In genomic region chr5:76960004-76960625, GRCh38 we compare ENCODE assay signal across 9 cellular contexts. TPM values are rescaled to one million over a fixed set of nuclear protein-coding genes. Genes with fewer than 3 reads are reported as not detected.
DNase-seq lines count a peak whose midpoint lies in the region; ATAC-seq lines count a peak whose summit lies in the region.
"Had no signal": no experiment of that assay in that cellular context is flagged by ENCODE, and none has a peak within 500 bp of the region (broad histone marks: within the 10 kb centered on the region; RNA-seq: fewer than 3 reads in every experiment).

No MANE protein-coding gene starts in this region.

- POLR2A ChIA-PET in activated CD4-positive, alpha-beta T cell treated with anti-CD3 and anti-CD28 coated beads for 36 hours (lab: Charles Lee): no interaction called here
- POLR2A ChIA-PET in activated CD4-positive, alpha-beta memory T cell treated with anti-CD3 and anti-CD28 coated beads for 36 hours (lab: Charles Lee): no interaction called here
- POLR2A ChIA-PET in T-cell (lab: Charles Lee): no interaction called here

- peak; percentile 4 for DNase-seq in activated CD4-positive, alpha-beta T cell treated with anti-CD3 and anti-CD28 coated beads for 36 hours
- no peak for DNase-seq in activated CD4-positive, alpha-beta T cell treated with anti-CD3 and anti-CD28 coated beads, Interleukin-2, amount 50 U/mL, for 4 hours
- peak; percentile 19 for DNase-seq in activated CD4-positive, alpha-beta memory T cell treated with anti-CD3 and anti-CD28 coated beads for 36 hours
- DNase-seq in stimulated activated effector memory CD8-positive, alpha-beta T cell treated with anti-CD3 and anti-CD28 coated beads, Interleukin-12 subunit alpha, Interleukin-12 subunit beta, amount 100 ng/mL, for 72 hours (ENCODE audit: low spot score in 2 of 2): no peak
- DNase-seq in NCI-H1105 (lab: John Stamatoyannopoulos, UW) (no peak), NCI-H1436 (lab: John Stamatoyannopoulos, UW) (no peak), T-cell (no peak)
- DNase-seq: SHP77 had no signal

- peaks cover 12% of the 10 kb centered on the region for H3K27me3 Mint-ChIP-seq in activated CD4-positive, alpha-beta T cell treated with anti-CD3 and anti-CD28 coated beads for 36 hours
- peaks cover 9% of the 10 kb centered on the region for H3K27me3 Mint-ChIP-seq in activated CD4-positive, alpha-beta memory T cell treated with anti-CD3 and anti-CD28 coated beads for 36 hours
- H3K27me3 Mint-ChIP-seq in T-cell: peaks cover 5 to 15% of the 10 kb centered on the region in 2 donors

- CTCF ChIA-PET in activated CD4-positive, alpha-beta T cell treated with anti-CD3 and anti-CD28 coated beads for 36 hours (lab: Charles Lee): no interaction called here
- CTCF ChIA-PET in activated CD4-positive, alpha-beta memory T cell treated with anti-CD3 and anti-CD28 coated beads for 36 hours (lab: Charles Lee): no interaction called here
- CTCF ChIA-PET in T-cell (lab: Charles Lee): no interaction called here

- H3K4me1 Mint-ChIP-seq in activated CD4-positive, alpha-beta T cell treated with anti-CD3 and anti-CD28 coated beads for 36 hours: peaks cover 13% of the 10 kb centered on the region
- H3K4me1 Mint-ChIP-seq in activated CD4-positive, alpha-beta memory T cell treated with anti-CD3 and anti-CD28 coated beads for 36 hours (ENCODE audit: low read depth): peaks cover 14% of the 10 kb centered on the region
- peaks cover 16% of the 10 kb centered on the region for H3K4me1 Mint-ChIP-seq in stimulated activated effector memory CD8-positive, alpha-beta T cell treated with anti-CD3 and anti-CD28 coated beads, Interleukin-12 subunit alpha, Interleukin-12 subunit beta, amount 100 ng/mL, for 72 hours
- peaks cover 7 to 12% (median 9%) of the 10 kb centered on the region in 3 donors for H3K4me1 Mint-ChIP-seq in T-cell

- intact Hi-C loops in activated CD4-positive, alpha-beta T cell treated with anti-CD3 and anti-CD28 coated beads for 36 hours (cut with DNase I, micrococcal nuclease): no loop called here
- intact Hi-C loops in activated CD4-positive, alpha-beta memory T cell treated with anti-CD3 and anti-CD28 coated beads for 36 hours (cut with micrococcal nuclease): no loop called here

- no peaks in the 10 kb centered on the region for H3K9me3 Mint-ChIP-seq in activated CD4-positive, alpha-beta T cell treated with anti-CD3 and anti-CD28 coated beads for 36 hours (ENCODE audit: low read depth)
- H3K9me3 Mint-ChIP-seq in activated CD4-positive, alpha-beta memory T cell treated with anti-CD3 and anti-CD28 coated beads for 36 hours: no peaks in the 10 kb centered on the region
- H3K9me3 Mint-ChIP-seq in stimulated activated effector memory CD8-positive, alpha-beta T cell treated with anti-CD3 and anti-CD28 coated beads, Interleukin-12 subunit alpha, Interleukin-12 subunit beta, amount 100 ng/mL, for 72 hours: no peaks in the 10 kb centered on the region
- H3K9me3 Mint-ChIP-seq in T-cell: no peaks in the 10 kb centered on the region

- no peaks in the 10 kb centered on the region for H3K36me3 Mint-ChIP-seq in activated CD4-positive, alpha-beta T cell treated with anti-CD3 and anti-CD28 coated beads for 36 hours (ENCODE audit: low read depth)
- no peaks in the 10 kb centered on the region for H3K36me3 Mint-ChIP-seq in activated CD4-positive, alpha-beta memory T cell treated with anti-CD3 and anti-CD28 coated beads for 36 hours
- H3K36me3 Mint-ChIP-seq in stimulated activated effector memory CD8-positive, alpha-beta T cell treated with anti-CD3 and anti-CD28 coated beads, Interleukin-12 subunit alpha, Interleukin-12 subunit beta, amount 100 ng/mL, for 72 hours: no peaks in the 10 kb centered on the region
- no peaks in the 10 kb centered on the region for H3K36me3 Mint-ChIP-seq in T-cell

- ATAC-seq in activated CD4-positive, alpha-beta T cell treated with anti-CD3 and anti-CD28 coated beads for 36 hours: peak; percentile 51
- ATAC-seq in HG03342 (IDR thresholded peaks at IDR 0.05; ENCODE audit: unreplicated experiment) (peak; percentile 64), T-cell (replicated peaks in 1 of 4) (no peak)
- peak; percentile 89 for ATAC-seq in stimulated activated effector memory CD8-positive, alpha-beta T cell treated with anti-CD3 and anti-CD28 coated beads, Interleukin-12 subunit alpha, Interleukin-12 subunit beta, amount 100 ng/mL, for 72 hours

- no peak overlapping the region for H3K4me3 Mint-ChIP-seq in activated CD4-positive, alpha-beta T cell treated with anti-CD3 and anti-CD28 coated beads for 36 hours
- no peak overlapping the region for H3K4me3 Mint-ChIP-seq in activated CD4-positive, alpha-beta memory T cell treated with anti-CD3 and anti-CD28 coated beads for 36 hours
- H3K4me3 Mint-ChIP-seq in stimulated activated effector memory CD8-positive, alpha-beta T cell treated with anti-CD3 and anti-CD28 coated beads, Interleukin-12 subunit alpha, Interleukin-12 subunit beta, amount 100 ng/mL, for 72 hours: no peak overlapping the region
- H3K4me3 Mint-ChIP-seq in T-cell: no peak overlapping the region

- H3K27ac Mint-ChIP-seq in activated CD4-positive, alpha-beta T cell treated with anti-CD3 and anti-CD28 coated beads for 36 hours: no peak overlapping the region
- H3K27ac Mint-ChIP-seq in activated CD4-positive, alpha-beta memory T cell treated with anti-CD3 and anti-CD28 coated beads for 36 hours: no peak overlapping the region
- H3K27ac Mint-ChIP-seq in stimulated activated effector memory CD8-positive, alpha-beta T cell treated with anti-CD3 and anti-CD28 coated beads, Interleukin-12 subunit alpha, Interleukin-12 subunit beta, amount 100 ng/mL, for 72 hours: no peak overlapping the region
- no peak overlapping the region for H3K27ac Mint-ChIP-seq in T-cell

RNA-seq across cellular contexts. Expression of gene CRHBP, which starts 7.3 kb away (rescaled TPM):
- under 1 TPM; 0.23 to 0.27 TPM for total RNA-seq in activated CD4-positive, alpha-beta T cell treated with anti-CD3 and anti-CD28 coated beads for 36 hours
- not detected for total RNA-seq in activated CD4-positive, alpha-beta memory T cell treated with anti-CD3 and anti-CD28 coated beads for 36 hours
- 1 to 10 TPM in 2 of 5 donors, under 1 TPM in 3; 0.51 to 1.2 (median 0.93) TPM for total RNA-seq in T-cell

Comparison
In these comparisons a context has a peak if more than half of its experiments do, and no peak if none do; other contexts are left out.
1. DNase-seq: peak in activated CD4-positive, alpha-beta T cell treated with anti-CD3 and anti-CD28 coated beads for 36 hours (single experiment) and activated CD4-positive, alpha-beta memory T cell treated with anti-CD3 and anti-CD28 coated beads for 36 hours (single experiment); none in activated CD4-positive, alpha-beta T cell treated with anti-CD3 and anti-CD28 coated beads, Interleukin-2, amount 50 U/mL, for 4 hours (0 of 2), stimulated activated effector memory CD8-positive, alpha-beta T cell treated with anti-CD3 and anti-CD28 coated beads, Interleukin-12 subunit alpha, Interleukin-12 subunit beta, amount 100 ng/mL, for 72 hours (0 of 2), NCI-H1105 (single experiment), NCI-H1436 (single experiment) and T-cell (0 of 34).
2. ATAC-seq: peak in activated CD4-positive, alpha-beta T cell treated with anti-CD3 and anti-CD28 coated beads for 36 hours (single experiment), HG03342 (single experiment) and stimulated activated effector memory CD8-positive, alpha-beta T cell treated with anti-CD3 and anti-CD28 coated beads, Interleukin-12 subunit alpha, Interleukin-12 subunit beta, amount 100 ng/mL, for 72 hours (single experiment); none in T-cell (0 of 4).